Comparison of ENCODE assay signal across 9 cellular contexts in the genomic region with DNA sequence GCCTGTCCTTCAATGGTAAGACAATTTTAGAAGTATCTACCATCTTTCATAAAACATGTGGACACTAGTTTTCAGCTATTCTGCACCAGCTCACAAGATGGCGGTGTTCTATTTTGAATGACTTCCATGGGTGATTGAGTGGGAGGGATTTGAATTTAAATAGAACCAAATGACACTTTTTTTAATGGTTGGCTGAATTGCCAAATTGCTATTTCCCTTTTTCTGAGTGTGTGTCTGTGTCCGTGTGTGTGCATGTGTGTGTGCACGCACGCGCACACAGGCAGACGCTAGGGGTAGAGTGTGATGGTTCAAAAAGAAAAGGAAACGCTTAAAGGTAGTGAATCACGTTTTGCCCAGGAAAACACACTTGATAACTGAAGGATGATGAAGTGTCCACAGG.
DNase-seq lines count a peak whose midpoint lies in the region; ATAC-seq, FAIRE-seq and TF ChIP-seq lines count a peak whose summit lies in the region.
"Had no signal": no experiment of that assay in that cellular context is flagged by ENCODE, and none has a peak within 500 bp of the region (broad histone marks: within the 10 kb centered on the region; RNA-seq: fewer than 3 reads in every experiment).

No MANE protein-coding gene starts in this region.

- peaks cover 6% of the 10 kb centered on the region for H3K36me3 Mint-ChIP-seq in stimulated activated effector memory CD8-positive, alpha-beta T cell treated with anti-CD3 and anti-CD28 coated beads, Interleukin-12 subunit alpha, Interleukin-12 subunit beta, amount 100 ng/mL, for 72 hours

- H3K27ac ChIP-seq in SK-N-SH (ENCODE audit: low read depth in 2 of 2, low read length in 1 of 2) = peak overlapping the region in 1 of 2 experiments; percentile 36; a peak in 2 of 4 replicates
- H3K27ac ChIP-seq in OCI-LY1 (ENCODE audit: low read depth, low read length, poor library complexity, severe bottlenecking) = no peak overlapping the region
- no peak overlapping the region for H3K27ac ChIP-seq in K562 (ENCODE audit: extremely low read depth, low read depth, low read length)
- H3K27ac ChIP-seq in aorta (ENCODE audit: low read depth in 1 of 2, low read length in 2 of 2) = no peak overlapping the region

- H3K9me1 ChIP-seq in K562 (ENCODE audit: control insufficient read depth, insufficient read depth, low read length) = no peaks in the 10 kb centered on the region

- FAIRE-seq in K562 (lab: Jason Lieb, UNC) = no peak

- H3K9me2 ChIP-seq in SK-N-SH (no peaks in the 10 kb centered on the region), OCI-LY1 (ENCODE audit: low read depth, low read length) (no peaks in the 10 kb centered on the region)

- 37% methylated on average over 8 of the region's 8 CpGs for WGBS in SK-N-SH (ENCODE audit: low lambda C conversion rate)
- 13% methylated on average over 7 of the region's 8 CpGs for WGBS in K562 (ENCODE audit: insufficient coverage, low coverage, missing lambda C conversion rate)
- 47 to 60% methylated on average over 8 of the region's 8 CpGs for WGBS in aorta, 2 donors

- no peaks in the 10 kb centered on the region for H3K79me2 ChIP-seq in SK-N-SH (ENCODE audit: insufficient read depth)
- no peaks in the 10 kb centered on the region for H3K79me2 ChIP-seq in OCI-LY1 (ENCODE audit: insufficient read depth, low read length)
- H3K79me2 ChIP-seq in K562 (ENCODE audit: control insufficient read depth, insufficient read depth, low read length) = no peaks in the 10 kb centered on the region

- CTCF ChIA-PET in SK-N-SH (lab: Yijun Ruan, JAX) = no interaction called here
- CTCF ChIA-PET in K562 (lab: Yijun Ruan, JAX; ENCODE audit: low intra/inter-chr PET ratio) = interaction anchor here (0.6 kb wide), 1 partner anchor 342 kb away, joined by 3 read pairs; no protein-coding TSS in a partner anchor

- H3K4me2 ChIP-seq in SK-N-SH (0 out of 2 replicates have a peak overlapping the region, but pooled peaks have one; percentile 38), OCI-LY1 (ENCODE audit: low read length) (peak overlapping the region; percentile 13; the same call in 1 of the 2 replicates), K562 (ENCODE audit: insufficient read depth, low read length) (no peak overlapping the region)

- H3K4me3 Mint-ChIP-seq in stimulated activated effector memory CD8-positive, alpha-beta T cell treated with anti-CD3 and anti-CD28 coated beads, Interleukin-12 subunit alpha, Interleukin-12 subunit beta, amount 100 ng/mL, for 72 hours = peak overlapping the region; percentile 45
- H3K4me3 Mint-ChIP-seq: nephron progenitor cell had no signal

- no peaks in the 10 kb centered on the region for H3K36me3 ChIP-seq in SK-N-SH (replicated peaks in 1 of 2; ENCODE audit: control insufficient read depth in 1 of 2, insufficient read depth in 2 of 2, low read length in 1 of 2)
- H3K36me3 ChIP-seq in OCI-LY1 (ENCODE audit: insufficient read depth, low read length) = no peaks in the 10 kb centered on the region
- no peaks in the 10 kb centered on the region for H3K36me3 ChIP-seq in K562 (ENCODE audit: control insufficient read depth, insufficient read depth, low read length)
- no peaks in the 10 kb centered on the region for H3K36me3 ChIP-seq in aorta (ENCODE audit: control insufficient read depth in 1 of 2, insufficient read depth in 2 of 2, low read length in 1 of 2)

- TF ChIP-seq POLR2A in K562 (conservative IDR thresholded peaks at IDR 0.05) = no peak

- TF ChIP-seq RAD21 in SK-N-SH (IDR thresholded peaks at IDR 0.05; ENCODE audit: low read length) = no peak
- peak in 1 of 2 experiments; percentile 36; a peak in 1 of 4 replicates for TF ChIP-seq RAD21 in K562 (CRISPR knock-in tag; conservative IDR thresholded peaks at IDR 0.05 in 1 of 2, IDR thresholded peaks at IDR 0.05 in 1 of 2)

- no peak overlapping the region for H3K4me3 ChIP-seq in SK-N-SH (ENCODE audit: low read depth in 2 of 2, low read length in 1 of 2)
- peak overlapping the region; percentile 23 for H3K4me3 ChIP-seq in OCI-LY1 (ENCODE audit: low read depth, low read length, poor library complexity, severe bottlenecking)
- no peak overlapping the region for H3K4me3 ChIP-seq in K562
- H3K4me3 ChIP-seq in aorta (ENCODE audit: low read length in 2 of 2) = no peak overlapping the region

- H3K9ac ChIP-seq in SK-N-SH = no peak overlapping the region
- H3K9ac ChIP-seq in OCI-LY1 (ENCODE audit: low read length) = no peak overlapping the region; the same call in 1 of the 2 replicates
- H3K9ac ChIP-seq in K562 (ENCODE audit: insufficient read depth in 1 of 2, low read depth in 2 of 2, low read length in 2 of 2) = no peak overlapping the region

- H3K9me3 ChIP-seq in SK-N-SH (no peaks in the 10 kb centered on the region), OCI-LY1 (ENCODE audit: low read length) (no peaks in the 10 kb centered on the region), K562 (replicated peaks; ENCODE audit: control insufficient read depth, insufficient read depth, low read depth, low read length) (no peaks in the 10 kb centered on the region), aorta (ENCODE audit: control insufficient read depth, low read length) (no peaks in the 10 kb centered on the region)

- H3K27me3 ChIP-seq in SK-N-SH (ENCODE audit: insufficient read depth) = no peaks in the 10 kb centered on the region
- no peaks in the 10 kb centered on the region; the same call in 1 of the 2 replicates for H3K27me3 ChIP-seq in OCI-LY1 (ENCODE audit: insufficient read depth, low read length)
- no peaks in the 10 kb centered on the region for H3K27me3 ChIP-seq in K562 (ENCODE audit: control insufficient read depth in 2 of 2, insufficient read depth in 2 of 2, low read length in 2 of 2)
- no peaks in the 10 kb centered on the region for H3K27me3 ChIP-seq in aorta (ENCODE audit: control insufficient read depth in 1 of 2, insufficient read depth in 2 of 2, low read length in 1 of 2)

- POLR2A ChIA-PET in SK-N-SH (lab: Yijun Ruan, JAX) (no interaction called here), K562 (lab: Yijun Ruan, JAX) (no interaction called here)

- H3K27ac Mint-ChIP-seq in stimulated activated effector memory CD8-positive, alpha-beta T cell treated with anti-CD3 and anti-CD28 coated beads, Interleukin-12 subunit alpha, Interleukin-12 subunit beta, amount 100 ng/mL, for 72 hours = peak overlapping the region; percentile 69
- H3K27ac Mint-ChIP-seq: nephron progenitor cell had no signal

- no TSS peak for BruUV-seq in K562 (replicated peaks; lab: Mats Ljungman, UMichigan)

- DNase-seq in SK-N-SH (no peak), K562 (ENCODE audit: extremely low read depth in 1 of 4, low spot score in 3 of 4) (peak in 2 of 4 experiments; percentile 3 to 4), aorta (no peak)
- no peak for DNase-seq in stimulated activated effector memory CD8-positive, alpha-beta T cell treated with anti-CD3 and anti-CD28 coated beads, Interleukin-12 subunit alpha, Interleukin-12 subunit beta, amount 100 ng/mL, for 72 hours (ENCODE audit: low spot score in 2 of 2)
- DNase-seq: nephron progenitor cell had no signal

- TF ChIP-seq CTCF in SK-N-SH (IDR thresholded peaks at IDR 0.05) (peak; percentile 47), OCI-LY1 (IDR thresholded peaks at IDR 0.05; ENCODE audit: low read length) (peak; percentile 46; the same call in 1 of the 2 replicates), K562 (IDR thresholded peaks at IDR 0.05 in 2 of 3, conservative IDR thresholded peaks at IDR 0.05 in 1 of 3; ENCODE audit: insufficient read depth in 2 of 3, low read depth in 1 of 3, low read length in 3 of 3) (peak in 2 of 3 experiments; percentile 16 to 22; a peak in 1 of 6 replicates)

- in situ Hi-C loops in K562 (cut with MboI) = no loop called here

- intact Hi-C loops in K562 (cut with micrococcal nuclease) (no loop called here), aorta (cut with DNase I) (no loop called here)

- no peaks in the 10 kb centered on the region for H3K4me1 Mint-ChIP-seq in stimulated activated effector memory CD8-positive, alpha-beta T cell treated with anti-CD3 and anti-CD28 coated beads, Interleukin-12 subunit alpha, Interleukin-12 subunit beta, amount 100 ng/mL, for 72 hours
- H3K4me1 Mint-ChIP-seq: nephron progenitor cell had no signal

- H3F3A ChIP-seq in SK-N-SH (replicated peaks; ENCODE audit: insufficient read depth) (peaks cover 5% of the 10 kb centered on the region), OCI-LY1 (ENCODE audit: insufficient read depth, low read length) (no peaks in the 10 kb centered on the region)

- ATAC-seq in SK-N-SH treated with all-trans-retinoic acid at 6 μM for 48 hours = no peak
- ATAC-seq in K562 = no peak
- peak; percentile 51 for ATAC-seq in stimulated activated effector memory CD8-positive, alpha-beta T cell treated with anti-CD3 and anti-CD28 coated beads, Interleukin-12 subunit alpha, Interleukin-12 subunit beta, amount 100 ng/mL, for 72 hours
- ATAC-seq in GM19324 (IDR thresholded peaks at IDR 0.05; ENCODE audit: low FRiP score, unreplicated experiment) = no peak
- ATAC-seq in aorta (ENCODE audit: low FRiP score) = no peak
- no peak for ATAC-seq in HG03196 (IDR thresholded peaks at IDR 0.05; ENCODE audit: unreplicated experiment)

- H4K20me1 ChIP-seq in SK-N-SH (ENCODE audit: insufficient read depth) (no peaks in the 10 kb centered on the region), OCI-LY1 (ENCODE audit: insufficient read depth, low read length) (no peaks in the 10 kb centered on the region), K562 (replicated peaks; ENCODE audit: control insufficient read depth, insufficient read depth, low read length) (no peaks in the 10 kb centered on the region)

- TF ChIP-seq EP300 in SK-N-SH (IDR thresholded peaks at IDR 0.05; ENCODE audit: borderline replicate concordance in 1 of 2, low read depth in 1 of 2, low read length in 1 of 2) (no peak), K562 (IDR thresholded peaks at IDR 0.05; ENCODE audit: low read length) (no peak)

- no peaks in the 10 kb centered on the region for H3K4me1 ChIP-seq in SK-N-SH (ENCODE audit: control insufficient read depth in 1 of 2, insufficient read depth in 2 of 2, low read depth in 1 of 2, low read length in 1 of 2)
- H3K4me1 ChIP-seq in OCI-LY1 (ENCODE audit: insufficient read depth, low read length, severe bottlenecking) = peaks cover 10% of the 10 kb centered on the region
- H3K4me1 ChIP-seq in K562 (replicated peaks in 1 of 2; ENCODE audit: control insufficient read depth in 2 of 2, insufficient read depth in 2 of 2, low read length in 2 of 2) = no peaks in the 10 kb centered on the region
- no peaks in the 10 kb centered on the region for H3K4me1 ChIP-seq in aorta (ENCODE audit: control insufficient read depth in 1 of 2, insufficient read depth in 2 of 2, low read length in 2 of 2)

- no peaks in the 10 kb centered on the region for H3K9me3 Mint-ChIP-seq in stimulated activated effector memory CD8-positive, alpha-beta T cell treated with anti-CD3 and anti-CD28 coated beads, Interleukin-12 subunit alpha, Interleukin-12 subunit beta, amount 100 ng/mL, for 72 hours

- H2AFZ ChIP-seq in SK-N-SH (ENCODE audit: low read depth) = peak overlapping the region; percentile 49; the same call in 1 of the 2 replicates
- no peak overlapping the region for H2AFZ ChIP-seq in OCI-LY1 (ENCODE audit: low read length)
- no peak overlapping the region for H2AFZ ChIP-seq in K562 (ENCODE audit: low read depth, low read length)

TF ChIP-seq in SK-N-SH, 30 proteins besides CTCF, POLR2A, EP300 and RAD21 (continues in another document):
- no peak for TF ChIP-seq GABPA (IDR thresholded peaks at IDR 0.05; ENCODE audit: low read depth)

TF ChIP-seq in SK-N-SH treated with all-trans-retinoic acid at 6 μM for 48 hours, 23 proteins besides CTCF, POLR2A, EP300 and RAD21 (continues in another document):
- TF ChIP-seq OSR1 (CRISPR knock-in tag; IDR thresholded peaks at IDR 0.05) = no peak
